ENCODE assay signal across 13 cellular contexts in the genomic region with DNA sequence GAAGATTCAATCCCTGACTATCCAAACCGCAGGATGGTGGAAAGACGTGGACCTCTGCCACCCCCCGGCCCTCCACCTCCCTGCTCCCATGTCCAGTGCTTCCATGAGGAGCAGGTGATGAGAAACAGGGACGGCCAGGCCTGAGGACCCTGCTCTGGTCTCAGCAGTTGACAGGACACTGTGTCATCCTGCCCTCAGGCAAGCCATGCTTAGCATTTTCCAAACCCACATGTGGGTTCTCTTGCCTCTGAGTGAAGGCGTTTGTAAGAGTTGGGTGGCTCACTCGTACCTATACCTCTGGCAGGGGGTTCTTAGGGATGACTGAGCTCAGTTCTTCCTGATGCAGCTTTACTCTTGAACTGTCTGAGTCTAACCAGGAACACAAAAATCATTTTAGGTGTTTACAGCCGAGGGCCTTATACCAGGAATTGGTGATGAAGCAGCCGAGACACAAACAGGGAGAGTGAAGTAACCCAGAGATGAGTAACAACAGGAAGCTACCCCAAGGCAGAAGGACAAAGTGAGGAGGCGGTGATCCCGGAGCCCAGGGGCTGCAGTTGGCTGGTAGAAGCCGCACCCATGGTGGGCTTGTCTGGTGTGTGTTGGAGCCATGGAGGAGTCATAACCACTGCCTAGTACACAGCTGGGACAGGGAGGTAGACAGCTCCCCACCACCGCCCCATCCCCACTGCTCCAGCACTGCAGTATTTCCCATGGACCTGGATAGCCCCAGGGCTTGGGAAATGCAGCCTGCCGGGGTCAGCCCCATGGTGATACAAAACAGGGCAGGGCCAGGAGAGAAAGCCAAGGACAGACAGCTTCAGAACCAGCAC. TPM values are rescaled to one million over a fixed set of nuclear protein-coding genes. Genes with fewer than 3 reads are reported as not detected.
A peak's percentile ranks its signal among the peaks of the same experiment; 100 is the strongest.
DNase-seq lines count a peak whose midpoint lies in the region; ATAC-seq and TF ChIP-seq lines count a peak whose summit lies in the region.
"Had no signal": no experiment of that assay in that cellular context is flagged by ENCODE, and none has a peak within 500 bp of the region (broad histone marks: within the 10 kb centered on the region; RNA-seq: fewer than 3 reads in every experiment).

No MANE protein-coding gene starts in this region.

- peak; percentile 8 for ATAC-seq in left lung

- H3K27ac ChIP-seq in HUES64 (ENCODE audit: low read depth, low read length) = peak overlapping the region; percentile 51
- no peak overlapping the region for H3K27ac ChIP-seq in left lung
- H3K27ac ChIP-seq: adrenal gland, prostate gland had no signal

- H3K9me3 ChIP-seq in HUES64 (ENCODE audit: insufficient read depth, low read depth, low read length) = no peaks in the 10 kb centered on the region
- H3K9me3 ChIP-seq in left lung = no peaks in the 10 kb centered on the region
- H3K9me3 ChIP-seq: adrenal gland, prostate gland had no signal

- 64% methylated on average over 13 of the region's 13 CpGs for WGBS in HUES64

- H3K4me1 Mint-ChIP-seq in brain = peaks cover 55% of the 10 kb centered on the region

- H3K4me1 ChIP-seq in HUES64 (ENCODE audit: insufficient read depth, low read length) (peaks cover 53% of the 10 kb centered on the region), left lung (peaks cover 7 to 13% of the 10 kb centered on the region in 2 donors)
- H3K4me1 ChIP-seq: prostate gland had no signal

- peak overlapping the region in 3 of 5 experiments; percentile 40 to 84 (median 82) for H3K27ac Mint-ChIP-seq in brain

- peaks cover 0 to 7% (median 3%) of the 10 kb centered on the region in 5 experiments for H3K9me3 Mint-ChIP-seq in brain

- DNase-seq in AG08395 (ENCODE audit: low spot score) (peak; percentile 52), left lung (no peak), GOT3 (lab: John Stamatoyannopoulos, UW) (no peak), NCI-H510A (lab: John Stamatoyannopoulos, UW) (no peak), NCI-H82 treated with DMSO at 0.1 percent for 48 hours (lab: John Stamatoyannopoulos, UW; ENCODE audit: unreplicated experiment) (no peak)
- DNase-seq in activated T-cell treated with anti-CD3 and anti-CD28 coated beads, Interleukin-2, amount 50 U/mL, for 48 hours = no peak
- DNase-seq: adrenal gland had no signal

- H3K4me3 Mint-ChIP-seq in brain = no peak overlapping the region

- H3K36me3 Mint-ChIP-seq in brain = peaks cover 9% of the 10 kb centered on the region

- H3K36me3 ChIP-seq in HUES64 (ENCODE audit: insufficient read depth, low read length) = no peaks in the 10 kb centered on the region
- H3K36me3 ChIP-seq in left lung = no peaks in the 10 kb centered on the region
- H3K36me3 ChIP-seq: adrenal gland, prostate gland had no signal

- no peaks in the 10 kb centered on the region for H3K27me3 ChIP-seq in HUES64 (ENCODE audit: insufficient read depth, low read length)
- peaks cover 0 to 5% of the 10 kb centered on the region in 2 donors for H3K27me3 ChIP-seq in left lung
- H3K27me3 ChIP-seq: adrenal gland had no signal

- no peak overlapping the region for H3K9ac ChIP-seq in HUES64 (ENCODE audit: low read depth, low read length)

- peaks cover 58% of the 10 kb centered on the region for H3K27me3 Mint-ChIP-seq in brain

- TF ChIP-seq CTCF in brain (conservative IDR thresholded peaks at IDR 0.05) (no peak), left lung (IDR thresholded peaks at IDR 0.05) (no peak)

- H3K4me3 ChIP-seq in HUES64 (ENCODE audit: low read length) (no peak overlapping the region), left lung (no peak overlapping the region)
- H3K4me3 ChIP-seq: adrenal gland, prostate gland had no signal

- intact Hi-C loops in left lung (cut with DNase I) = no loop called here

RNA-seq across cellular contexts. Expression of a gene that starts 21.4 kb away (rescaled TPM):
- not detected for polyA plus RNA-seq in HUES64 (2013, experiment 1 of 2)
- not detected for polyA plus RNA-seq in HUES64 (2013, experiment 2 of 2)
- polyA plus RNA-seq in brain (ENCODE audit: insufficient read depth, low read depth, low replicate concordance) = not detected
- total RNA-seq in left lung = 1 to 10 TPM in 1 of 2 donors, under 1 TPM in 1; 0.55 to 1.3 TPM
- total RNA-seq: adrenal gland, epithelial cell of proximal tubule, NCI-H460, ureter had no signal

RNA-seq across cellular contexts. Expression of a gene that starts 26.7 kb away (rescaled TPM):
- polyA plus RNA-seq in HUES64 (2013, experiment 1 of 2) = 2.7 TPM
- polyA plus RNA-seq in HUES64 (2013, experiment 2 of 2) = 3.2 TPM
- polyA plus RNA-seq in brain (ENCODE audit: insufficient read depth, low read depth, low replicate concordance) = 32.5 TPM
- total RNA-seq in left lung = 1 to 10 TPM; 1.6 to 5.5 TPM

RNA-seq across cellular contexts. Expression of a gene that starts 32.3 kb away (rescaled TPM):
- polyA plus RNA-seq in HUES64 (2013, experiment 1 of 2) = 1.2 TPM
- 0.70 TPM for polyA plus RNA-seq in HUES64 (2013, experiment 2 of 2)
- 47.9 TPM for polyA plus RNA-seq in brain (ENCODE audit: insufficient read depth, low read depth, low replicate concordance)
- 10 to 100 TPM; 49.7 to 74.9 TPM for total RNA-seq in left lung
- total RNA-seq: NCI-H460 had no signal
